ENCODE assay signal across 9 cellular contexts in the genomic region with DNA sequence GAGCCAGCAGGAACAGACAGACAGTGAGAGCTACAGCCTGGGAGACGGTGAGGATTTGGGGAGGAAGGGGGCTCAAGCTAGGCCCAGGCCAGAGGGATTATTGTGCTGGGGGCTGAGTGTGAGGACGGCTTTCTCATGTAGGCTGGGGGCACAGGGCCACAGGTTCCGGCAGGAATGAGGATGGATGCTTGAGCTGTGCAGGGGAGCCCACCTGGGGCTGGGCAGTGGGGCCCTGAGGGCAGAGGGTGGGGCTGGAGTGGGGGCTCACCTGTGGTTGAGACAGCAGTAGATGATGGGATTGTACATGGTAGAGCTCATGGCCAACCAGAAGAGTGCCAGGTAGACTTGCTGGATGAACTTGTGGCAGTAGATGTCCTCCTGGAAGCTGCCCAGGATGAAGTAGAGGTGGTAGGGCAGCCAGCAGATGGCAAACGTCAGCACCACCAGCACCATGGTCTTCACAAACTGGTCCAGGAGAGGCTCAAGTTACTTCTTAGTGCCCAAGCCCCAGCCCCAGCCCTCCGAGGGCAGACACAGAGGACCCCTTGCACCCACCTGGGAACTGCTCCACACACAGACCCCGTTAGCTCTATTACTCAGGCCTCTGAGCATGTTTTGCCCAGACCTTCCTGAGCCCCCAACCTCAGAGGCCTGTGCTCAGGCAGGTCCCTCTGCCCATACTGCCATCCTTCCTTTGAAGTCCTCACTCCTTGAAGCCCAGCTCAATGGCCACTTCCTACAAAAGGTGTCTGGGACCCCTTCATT. TPM values are rescaled to one million over a fixed set of nuclear protein-coding genes. Genes with fewer than 3 reads are reported as not detected.
DNase-seq lines count a peak whose midpoint lies in the region; ATAC-seq and TF ChIP-seq lines count a peak whose summit lies in the region.
"Had no signal": no experiment of that assay in that cellular context is flagged by ENCODE, and none has a peak within 500 bp of the region (broad histone marks: within the 10 kb centered on the region; RNA-seq: fewer than 3 reads in every experiment).

No MANE protein-coding gene starts in this region.

- no peaks in the 10 kb centered on the region for H3K9me3 Mint-ChIP-seq in activated naive CD4-positive, alpha-beta T cell treated with anti-CD3 and anti-CD28 coated beads, Interleukin-2, amount 10 ng/mL, durations not matched to agents 7 days and 5 days

- peaks cover 12% of the 10 kb centered on the region for H3K4me1 ChIP-seq in mesenchymal stem cell (ENCODE audit: control insufficient read depth, insufficient read depth, low read depth, low read length)
- H3K4me1 ChIP-seq in tibial nerve, result peaks cover 0 to 38% (median 25%) of the 10 kb centered on the region in 4 donors

- peaks cover 16 to 18% of the 10 kb centered on the region in 2 experiments for H3K36me3 ChIP-seq in mesenchymal stem cell (ENCODE audit: control insufficient read depth in 1 of 2, insufficient read depth in 2 of 2, low read depth in 1 of 2, low read length in 2 of 2)
- no peaks in the 10 kb centered on the region for H3K36me3 ChIP-seq in tibial nerve

- peaks cover 3% of the 10 kb centered on the region for H3K27me3 Mint-ChIP-seq in activated naive CD4-positive, alpha-beta T cell treated with anti-CD3 and anti-CD28 coated beads, Interleukin-2, amount 10 ng/mL, durations not matched to agents 7 days and 5 days

- H3K4me3 ChIP-seq in mesenchymal stem cell (ENCODE audit: insufficient read depth in 1 of 2, low read depth in 1 of 2, low read length in 2 of 2) (no peak overlapping the region), tibial nerve (no peak overlapping the region)

- H3K36me3 Mint-ChIP-seq in activated naive CD4-positive, alpha-beta T cell treated with anti-CD3 and anti-CD28 coated beads, Interleukin-2, amount 10 ng/mL, durations not matched to agents 7 days and 5 days, result peaks cover 18% of the 10 kb centered on the region

- H3K9ac ChIP-seq in mesenchymal stem cell (ENCODE audit: low read length), result peak overlapping the region; percentile 56
- H3K9ac ChIP-seq: KMS-11 had no signal

- peaks cover 1% of the 10 kb centered on the region for H3K79me1 ChIP-seq in mesenchymal stem cell (replicated peaks; ENCODE audit: low read length, poor library complexity, severe bottlenecking)

- no peak overlapping the region for H3K18ac ChIP-seq in mesenchymal stem cell (ENCODE audit: low read depth in 1 of 2, low read length in 2 of 2)

- peak overlapping the region; percentile 17 to 29 for H3K4ac ChIP-seq in mesenchymal stem cell (ENCODE audit: low read depth in 1 of 2, low read length in 2 of 2)

- no peak for DNase-seq in activated naive CD4-positive, alpha-beta T cell treated with anti-CD3 and anti-CD28 coated beads, Interleukin-2, amount 10 ng/mL, durations not matched to agents 7 days and 5 days
- no peak for DNase-seq in activated naive CD4-positive, alpha-beta T cell (lab: John Stamatoyannopoulos, UW)
- DNase-seq in mesenchymal stem cell (no peak), tibial nerve (ENCODE audit: low spot score in 2 of 2) (no peak), SW480 (ENCODE audit: low spot score) (no peak), putamen (ENCODE audit: low spot score) (no peak)

- peak overlapping the region; percentile 38 for H3K27ac Mint-ChIP-seq in activated naive CD4-positive, alpha-beta T cell treated with anti-CD3 and anti-CD28 coated beads, Interleukin-2, amount 10 ng/mL, durations not matched to agents 7 days and 5 days

- peak overlapping the region in 1 of 2 experiments; percentile 29 for H2BK12ac ChIP-seq in mesenchymal stem cell (ENCODE audit: low read length in 2 of 2)

- no peak for ATAC-seq in HG02870 (IDR thresholded peaks at IDR 0.05; ENCODE audit: unreplicated experiment)

- no peak overlapping the region for H2BK120ac ChIP-seq in mesenchymal stem cell (ENCODE audit: low read depth, low read length)

- no peak overlapping the region for H3K23ac ChIP-seq in mesenchymal stem cell (ENCODE audit: low read length in 2 of 2)

- peak overlapping the region in 1 of 2 experiments; percentile 18 for H3K14ac ChIP-seq in mesenchymal stem cell (ENCODE audit: low read length in 2 of 2)

- H3K4me3 Mint-ChIP-seq in activated naive CD4-positive, alpha-beta T cell treated with anti-CD3 and anti-CD28 coated beads, Interleukin-2, amount 10 ng/mL, durations not matched to agents 7 days and 5 days, result no peak overlapping the region

- 68 to 74% (median 71%) methylated on average over 6 of the region's 6 CpGs for WGBS in adipose tissue, 3 donors
- 85% methylated on average over 6 of the region's 6 CpGs for WGBS in mesenchymal stem cell
- WGBS in tibial nerve, 2 donors, result 66 to 67% methylated on average over 4 to 6 of the region's 6 CpGs

- no peak overlapping the region for H3K4me2 ChIP-seq in mesenchymal stem cell (ENCODE audit: low read length, poor library complexity, severe bottlenecking)

- TF ChIP-seq EP300 in tibial nerve (IDR thresholded peaks at IDR 0.05), result no peak

- H3K27ac ChIP-seq in adipose tissue (ENCODE audit: low read depth, low read length) (peak overlapping the region; percentile 68), mesenchymal stem cell (ENCODE audit: low read length, poor library complexity, severe bottlenecking) (no peak overlapping the region), tibial nerve (peak overlapping the region; percentile 17 to 95 (median 67))
- H3K27ac ChIP-seq: KMS-11 had no signal

- H2BK15ac ChIP-seq in mesenchymal stem cell (ENCODE audit: low read depth, poor library complexity, severe bottlenecking), result no peak overlapping the region

- CTCF ChIA-PET in activated naive CD4-positive, alpha-beta T cell treated with anti-CD3 and anti-CD28 coated beads, Interleukin-2, amount 10 ng/mL, durations not matched to agents 7 days and 5 days (lab: Charles Lee), result interaction anchor here (1.1 to 4.1 kb wide), 12 partner anchors 9 to 293 kb away, joined by 3 to 40 read pairs (median 8); partner anchors contain the start of gene TSPAN15

- peaks cover 29% of the 10 kb centered on the region for H3K4me1 Mint-ChIP-seq in activated naive CD4-positive, alpha-beta T cell treated with anti-CD3 and anti-CD28 coated beads, Interleukin-2, amount 10 ng/mL, durations not matched to agents 7 days and 5 days

- H2AFZ ChIP-seq in mesenchymal stem cell (ENCODE audit: low read depth, low read length), result peak overlapping the region; percentile 10

- H4K8ac ChIP-seq in mesenchymal stem cell (ENCODE audit: low read length), result peak overlapping the region; percentile 57

- H3K27me3 ChIP-seq in mesenchymal stem cell (ENCODE audit: control insufficient read depth in 1 of 2, insufficient read depth in 1 of 2, low read length in 2 of 2) (no peaks in the 10 kb centered on the region), tibial nerve (no peaks in the 10 kb centered on the region)

- peak overlapping the region; percentile 36 for H2AK5ac ChIP-seq in mesenchymal stem cell (ENCODE audit: low read length, severe bottlenecking)

- TF ChIP-seq CTCF in tibial nerve (IDR thresholded peaks at IDR 0.05), result no peak

- TF ChIP-seq POLR2A in tibial nerve (IDR thresholded peaks at IDR 0.05), result no peak

- no peaks in the 10 kb centered on the region for H3K9me3 ChIP-seq in mesenchymal stem cell (ENCODE audit: control insufficient read depth, low read length)
- no peaks in the 10 kb centered on the region for H3K9me3 ChIP-seq in tibial nerve

- H2BK5ac ChIP-seq in mesenchymal stem cell (ENCODE audit: low read depth, low read length, poor library complexity, severe bottlenecking), result no peak overlapping the region

- peak overlapping the region; percentile 21 for H4K91ac ChIP-seq in mesenchymal stem cell (ENCODE audit: low read length)

RNA-seq across cellular contexts. Expression of gene TACR2, which starts 9.7 kb away (rescaled TPM):
- polyA plus RNA-seq in adipose tissue, result under 1 TPM; 0.34 to 0.85 (median 0.36) TPM
- polyA plus RNA-seq in mesenchymal stem cell (2013, experiment 1 of 2), result not detected
- 0.01 TPM for polyA plus RNA-seq in mesenchymal stem cell (2013, experiment 2 of 2)
- total RNA-seq in tibial nerve, result 1 to 10 TPM in 2 of 4 donors, under 1 TPM in 2; 0.59 to 4.6 (median 1.2) TPM

RNA-seq across cellular contexts. Expression of gene TSPAN15, which starts 44.3 kb away (rescaled TPM):
- 100 to 1,000 TPM in 1 of 3 donors, 10 to 100 TPM in 2; 23.9 to 137 (median 25.0) TPM for polyA plus RNA-seq in adipose tissue
- polyA plus RNA-seq in mesenchymal stem cell (2013, experiment 1 of 2), result 19.6 TPM
- polyA plus RNA-seq in mesenchymal stem cell (2013, experiment 2 of 2), result 19.5 TPM
- total RNA-seq in tibial nerve, result 100 to 1,000 TPM in 1 of 4 donors, 10 to 100 TPM in 3; 46.9 to 117 (median 92.7) TPM
